In the genomic region with DNA sequence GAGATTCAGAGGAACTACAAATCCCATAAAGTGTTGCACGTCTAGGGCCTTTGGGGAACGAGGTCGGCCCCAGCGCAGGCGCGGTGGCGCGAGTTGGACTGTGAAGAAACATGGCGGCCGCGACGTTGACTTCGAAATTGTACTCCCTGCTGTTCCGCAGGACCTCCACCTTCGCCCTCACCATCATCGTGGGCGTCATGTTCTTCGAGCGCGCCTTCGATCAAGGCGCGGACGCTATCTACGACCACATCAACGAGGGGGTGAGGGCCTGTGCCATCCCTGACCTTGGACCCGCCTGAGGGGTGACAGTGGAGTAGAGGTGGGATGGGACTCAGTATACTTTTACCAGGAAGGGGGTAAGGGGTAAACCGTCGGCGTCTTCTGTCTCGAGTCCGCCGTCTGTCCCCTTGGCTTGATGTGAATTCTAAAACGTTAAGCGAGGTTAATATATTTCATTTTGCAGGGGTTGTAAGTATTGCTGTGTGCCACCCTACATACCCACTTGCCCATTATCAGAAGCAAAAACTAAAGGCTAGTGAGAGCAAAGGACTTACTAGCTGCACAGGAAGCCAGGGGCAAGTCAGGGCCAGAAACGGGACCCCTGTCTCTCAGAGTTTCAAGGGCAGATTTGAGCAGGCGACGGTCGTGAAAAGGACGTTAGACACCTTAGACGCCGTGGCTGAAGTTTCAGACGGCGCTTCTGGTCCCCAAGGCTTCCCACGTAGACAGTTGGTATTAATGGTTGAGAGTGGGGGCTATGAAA, we compare ENCODE assay signal across 8 cellular contexts. TPM values are rescaled to one million over a fixed set of nuclear protein-coding genes. Genes with fewer than 3 reads are reported as not detected.
DNase-seq lines count a peak whose midpoint lies in the region; ATAC-seq and TF ChIP-seq lines count a peak whose summit lies in the region.

A gene (plus strand): TSS at position 81 of the 763 bp plus-strand sequence. CDS start 30 bp downstream, at position 111.

- peak within 1 kb of the TSS; percentile 100 for H3K4me3 ChIP-seq in Jurkat, Clone E6-1 (ENCODE audit: low read length)
- H3K4me3 ChIP-seq in Peyer's patch (peak within 1 kb of the TSS; percentile 62 to 79 (median 77)), fibroblast of lung (replicated peaks in 1 of 4; ENCODE audit: control extremely low read depth in 1 of 4, insufficient read depth in 1 of 4, low read depth in 3 of 4, low read length in 4 of 4) (peak within 1 kb of the TSS; percentile 91 to 100 (median 98))
- H3K4me3 ChIP-seq in naive thymus-derived CD4-positive, alpha-beta T cell (ENCODE audit: low read length): peak within 1 kb of the TSS; percentile 84

- H3K4me1 ChIP-seq in Peyer's patch (peaks cover 0 to 21% (median 3%) of the 10 kb centered on the region in 4 donors), fibroblast of lung (ENCODE audit: control insufficient read depth, extremely low read depth, insufficient read depth, low read length) (peaks cover 2% of the 10 kb centered on the region)
- H3K4me1 ChIP-seq in naive thymus-derived CD4-positive, alpha-beta T cell (ENCODE audit: control insufficient read depth in 2 of 2, insufficient read depth in 2 of 2, low read length in 2 of 2): peaks cover 16 to 17% of the 10 kb centered on the region in 2 donors

- CTCF ChIA-PET in naive thymus-derived CD4-positive, alpha-beta T cell (lab: Charles Lee): no interaction called here

- TF ChIP-seq CTCF in Peyer's patch (IDR thresholded peaks at IDR 0.05) (no peak), fibroblast of lung (conservative IDR thresholded peaks at IDR 0.05 in 1 of 2, IDR thresholded peaks at IDR 0.05 in 1 of 2; ENCODE audit: low read depth in 1 of 2, low read length in 2 of 2) (no peak)

- DNase-seq in DMS114 treated with DMSO at 0.1 percent for 48 hours (lab: John Stamatoyannopoulos, UW; ENCODE audit: unreplicated experiment): peak; percentile 90
- peak; percentile 83 for DNase-seq in Jurkat, Clone E6-1 (ENCODE audit: low read depth, low spot score)
- DNase-seq in Peyer's patch: peak; percentile 91 to 97 (median 92)
- DNase-seq in activated T-helper 1 cell treated with Interleukin-2 at 50 U/mL for 16 hours (ENCODE audit: low read depth): peak; percentile 84
- peak; percentile 85 to 94 for DNase-seq in fibroblast of lung (ENCODE audit: low read depth in 2 of 2)
- DNase-seq in naive thymus-derived CD4-positive, alpha-beta T cell: peak in 8 of 9 donors; percentile 87 to 96 (median 93)

- H3K27ac ChIP-seq in Peyer's patch (peak within 1 kb of the TSS; percentile 64 to 87 (median 84)), fibroblast of lung (ENCODE audit: insufficient read depth, low read length) (peak within 1 kb of the TSS; percentile 89)
- peak within 1 kb of the TSS; percentile 88 for H3K27ac ChIP-seq in naive thymus-derived CD4-positive, alpha-beta T cell (ENCODE audit: low read depth, low read length)

- no peaks in the 10 kb centered on the region for H4K20me1 ChIP-seq in fibroblast of lung (ENCODE audit: control insufficient read depth, extremely low read depth, insufficient read depth, low read length)

- no peaks in the 10 kb centered on the region for H3K9me3 Mint-ChIP-seq in naive thymus-derived CD4-positive, alpha-beta T cell
- H3K9me3 Mint-ChIP-seq in stimulated activated memory B cell treated with anti-CD40 and anti-IgM and Interleukin-4, amounts not matched to agents 10 μg/mL and 1 μg/mL and 100 μg/mL, for 72 hours: no peaks in the 10 kb centered on the region

- peaks cover 3 to 16% (median 9%) of the 10 kb centered on the region in 5 donors for H3K36me3 Mint-ChIP-seq in naive thymus-derived CD4-positive, alpha-beta T cell
- peaks cover 30% of the 10 kb centered on the region for H3K36me3 Mint-ChIP-seq in stimulated activated memory B cell treated with anti-CD40 and anti-IgM and Interleukin-4, amounts not matched to agents 10 μg/mL and 1 μg/mL and 100 μg/mL, for 72 hours

- peak within 1 kb of the TSS; percentile 92 to 99 (median 97) for H3K27ac Mint-ChIP-seq in naive thymus-derived CD4-positive, alpha-beta T cell
- H3K27ac Mint-ChIP-seq in stimulated activated memory B cell treated with anti-CD40 and anti-IgM and Interleukin-4, amounts not matched to agents 10 μg/mL and 1 μg/mL and 100 μg/mL, for 72 hours: peak within 1 kb of the TSS; percentile 95

- peak; percentile 64 for ATAC-seq in GM21529 (IDR thresholded peaks at IDR 0.05; ENCODE audit: unreplicated experiment)
- ATAC-seq in naive thymus-derived CD4-positive, alpha-beta T cell: peak; percentile 87
- peak; percentile 90 for ATAC-seq in stimulated activated memory B cell treated with anti-CD40 and anti-IgM and Interleukin-4, amounts not matched to agents 10 μg/mL and 1 μg/mL and 100 μg/mL, for 72 hours

- H3K9me3 ChIP-seq in Peyer's patch (no peaks in the 10 kb centered on the region), fibroblast of lung (ENCODE audit: control insufficient read depth, insufficient read depth, low read depth, low read length) (no peaks in the 10 kb centered on the region)
- H3K9me3 ChIP-seq in naive thymus-derived CD4-positive, alpha-beta T cell (ENCODE audit: control insufficient read depth in 2 of 3, low read length in 3 of 3): no peaks in the 10 kb centered on the region

- H3K36me3 ChIP-seq in Peyer's patch (peaks cover 0 to 27% (median 0%) of the 10 kb centered on the region in 3 donors), fibroblast of lung (ENCODE audit: control insufficient read depth, insufficient read depth, low read length) (no peaks in the 10 kb centered on the region)
- H3K36me3 ChIP-seq in naive thymus-derived CD4-positive, alpha-beta T cell (ENCODE audit: control insufficient read depth in 2 of 3, insufficient read depth in 3 of 3, low read length in 3 of 3): peaks cover 0 to 18% (median 3%) of the 10 kb centered on the region in 3 experiments

- intact Hi-C loops in naive thymus-derived CD4-positive, alpha-beta T cell (cut with micrococcal nuclease): loop anchor here (1.0 to 10.0 kb wide), 19 partner anchors 71 to 1985 kb away; a partner anchor contains a TSS

- POLR2A ChIA-PET in naive thymus-derived CD4-positive, alpha-beta T cell (lab: Charles Lee): interaction anchor here (0.9 to 1.9 kb wide), 3 partner anchors 8 to 214 kb away, joined by 4 to 9 read pairs (median 7); a partner anchor contains a TSS

- H3K27me3 Mint-ChIP-seq in naive thymus-derived CD4-positive, alpha-beta T cell: no peaks in the 10 kb centered on the region
- H3K27me3 Mint-ChIP-seq in stimulated activated memory B cell treated with anti-CD40 and anti-IgM and Interleukin-4, amounts not matched to agents 10 μg/mL and 1 μg/mL and 100 μg/mL, for 72 hours: no peaks in the 10 kb centered on the region

- H3K4me2 ChIP-seq in fibroblast of lung (ENCODE audit: extremely low read depth, insufficient read depth, low read length): peak within 1 kb of the TSS; percentile 78

- H3K79me2 ChIP-seq in fibroblast of lung (ENCODE audit: control insufficient read depth, insufficient read depth, low read length): peaks cover 18% of the 10 kb centered on the region

- no peaks in the 10 kb centered on the region for H3K27me3 ChIP-seq in Peyer's patch
- H3K27me3 ChIP-seq in fibroblast of lung (ENCODE audit: control insufficient read depth, insufficient read depth, low read length): no peaks in the 10 kb centered on the region
- H3K27me3 ChIP-seq in naive thymus-derived CD4-positive, alpha-beta T cell (ENCODE audit: control insufficient read depth in 2 of 2, insufficient read depth in 2 of 2, low read length in 2 of 2): no peaks in the 10 kb centered on the region

- H3K9ac ChIP-seq in fibroblast of lung (ENCODE audit: insufficient read depth, low read length): peak within 1 kb of the TSS; percentile 89

- peak; percentile 44 to 54 for TF ChIP-seq POLR2A in Peyer's patch (IDR thresholded peaks at IDR 0.05)

- H3K4me1 Mint-ChIP-seq in naive thymus-derived CD4-positive, alpha-beta T cell: peaks cover 21 to 59% (median 39%) of the 10 kb centered on the region in 7 donors
- peaks cover 38% of the 10 kb centered on the region for H3K4me1 Mint-ChIP-seq in stimulated activated memory B cell treated with anti-CD40 and anti-IgM and Interleukin-4, amounts not matched to agents 10 μg/mL and 1 μg/mL and 100 μg/mL, for 72 hours

- peak within 1 kb of the TSS; percentile 95 to 100 (median 99) for H3K4me3 Mint-ChIP-seq in naive thymus-derived CD4-positive, alpha-beta T cell
- peak within 1 kb of the TSS; percentile 99 for H3K4me3 Mint-ChIP-seq in stimulated activated memory B cell treated with anti-CD40 and anti-IgM and Interleukin-4, amounts not matched to agents 10 μg/mL and 1 μg/mL and 100 μg/mL, for 72 hours

- H2AFZ ChIP-seq in fibroblast of lung (ENCODE audit: low read length): peak within 1 kb of the TSS; percentile 100

RNA-seq across cellular contexts. Expression of the gene that starts here (rescaled TPM):
- 281 TPM for polyA plus RNA-seq in Jurkat, Clone E6-1 (2012; ENCODE audit: insufficient read depth, insufficient read length)
- total RNA-seq in Peyer's patch (100 to 1,000 TPM in 2 of 4 donors, 10 to 100 TPM in 2; 60.9 to 144 (median 88.2) TPM), fibroblast of lung (80.4 and 117 TPM in 2 replicates)
- 112 and 134 TPM in 2 replicates for polyA plus RNA-seq in fibroblast of lung
- 195 and 245 TPM in 2 replicates for polyA plus RNA-seq in fibroblast of lung (2012)
- polyA minus RNA-seq in fibroblast of lung (ENCODE audit: low replicate concordance): 75.9 and 99.8 TPM in 2 replicates
- 10 to 100 TPM; 30.9 to 99.8 (median 50.0) TPM for total RNA-seq in naive thymus-derived CD4-positive, alpha-beta T cell
- polyA plus RNA-seq in naive thymus-derived CD4-positive, alpha-beta T cell: 100 to 1,000 TPM; 246 to 310 TPM

Comparison
In these comparisons a context has a peak if more than half of its experiments do, and no peak if none do; other contexts are left out.
1. Peak in every context shown above with its lines: DNase-seq, ATAC-seq, H3K4me3 ChIP-seq and H3K27ac ChIP-seq.